In the genomic region with DNA sequence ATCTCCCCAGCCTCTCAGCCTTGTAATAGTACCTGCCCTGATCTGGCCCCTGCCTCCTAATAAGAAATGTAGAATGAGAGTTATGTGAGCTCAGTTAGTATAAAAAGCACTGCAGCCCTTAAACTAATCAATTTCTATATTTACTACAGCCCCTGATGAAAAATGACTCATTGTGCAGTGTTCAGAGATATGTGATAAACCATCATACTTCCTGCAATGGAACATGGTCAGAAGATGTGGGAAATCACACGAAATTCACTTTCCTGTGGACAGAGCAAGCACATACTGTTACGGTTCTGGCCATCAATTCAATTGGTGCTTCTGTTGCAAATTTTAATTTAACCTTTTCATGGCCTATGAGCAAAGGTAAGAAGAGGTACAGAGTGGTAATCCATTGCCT, we compare ENCODE assay signal across 4 cellular contexts.
A peak's percentile ranks its signal among the peaks of the same experiment; 100 is the strongest.
TF ChIP-seq lines count a peak whose summit lies in the region.

No MANE protein-coding gene starts in this region.

TF ChIP-seq in SK-N-SH, 30 proteins besides CTCF, POLR2A, EP300 and RAD21:
- TF ChIP-seq JUND (IDR thresholded peaks at IDR 0.05) (0 out of 2 replicates have a peak, but pooled peaks have one; percentile 14), FOXJ3 (CRISPR knock-in tag; IDR thresholded peaks at IDR 0.05) (no peak)
- TF ChIP-seq, protein P1, sequence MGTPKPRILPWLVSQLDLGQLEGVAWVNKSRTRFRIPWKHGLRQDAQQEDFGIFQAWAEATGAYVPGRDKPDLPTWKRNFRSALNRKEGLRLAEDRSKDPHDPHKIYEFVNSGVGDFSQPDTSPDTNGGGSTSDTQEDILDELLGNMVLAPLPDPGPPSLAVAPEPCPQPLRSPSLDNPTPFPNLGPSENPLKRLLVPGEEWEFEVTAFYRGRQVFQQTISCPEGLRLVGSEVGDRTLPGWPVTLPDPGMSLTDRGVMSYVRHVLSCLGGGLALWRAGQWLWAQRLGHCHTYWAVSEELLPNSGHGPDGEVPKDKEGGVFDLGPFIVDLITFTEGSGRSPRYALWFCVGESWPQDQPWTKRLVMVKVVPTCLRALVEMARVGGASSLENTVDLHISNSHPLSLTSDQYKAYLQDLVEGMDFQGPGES (IDR thresholded peaks at IDR 0.05; ENCODE audit: low read depth, low read length), result no peak
TF ChIP-seq in SK-N-SH: peak in this region for 1.

TF ChIP-seq in SK-N-SH treated with all-trans-retinoic acid at 6 μM for 48 hours, 23 proteins besides CTCF, POLR2A, EP300 and RAD21:
- no peak for TF ChIP-seq ZNF70 (CRISPR knock-in tag; IDR thresholded peaks at IDR 0.05)
- no peak for TF ChIP-seq ISL1 (CRISPR knock-in tag; IDR thresholded peaks at IDR 0.05)
- TF ChIP-seq GLIS3 (CRISPR knock-in tag; IDR thresholded peaks at IDR 0.05), result no peak
- TF ChIP-seq ZNF8 (CRISPR knock-in tag; IDR thresholded peaks at IDR 0.05), result no peak
- no peak for TF ChIP-seq ZFP3 (CRISPR knock-in tag; IDR thresholded peaks at IDR 0.05)
- no peak for TF ChIP-seq TCF4 (CRISPR knock-in tag; IDR thresholded peaks at IDR 0.05; ENCODE audit: borderline replicate concordance)
- TF ChIP-seq ARNTL (CRISPR knock-in tag; IDR thresholded peaks at IDR 0.05; ENCODE audit: borderline replicate concordance, low read depth), result no peak
- TF ChIP-seq ZNF565 (CRISPR knock-in tag; conservative IDR thresholded peaks at IDR 0.05; ENCODE audit: low read depth), result no peak

TF ChIP-seq in K562, 482 proteins besides CTCF, POLR2A, EP300 and RAD21:
- TF ChIP-seq FOSL1 (tag; conservative IDR thresholded peaks at IDR 0.05), result peak; percentile 59
- no peak for TF ChIP-seq ZBTB9 (CRISPR knock-in tag; IDR thresholded peaks at IDR 0.05)

TF ChIP-seq in endothelial cell of umbilical vein, 7 proteins besides CTCF, POLR2A, EP300 and RAD21:
- TF ChIP-seq JUN (IDR thresholded peaks at IDR 0.05; ENCODE audit: borderline replicate concordance, insufficient read depth, insufficient read length, low read depth) (peak; percentile 46), POLR2AphosphoS5 (IDR thresholded peaks at IDR 0.05; ENCODE audit: insufficient read depth, low read depth, low read length) (peak; percentile 16), GATA2 (IDR thresholded peaks at IDR 0.05; ENCODE audit: insufficient read depth, insufficient read length, low read depth, low read length) (peak; percentile 66), MYC (IDR thresholded peaks at IDR 0.05; ENCODE audit: low read depth, low read length) (no peak), FOS (IDR thresholded peaks at IDR 0.05; ENCODE audit: borderline replicate concordance, insufficient read depth, low read length) (peak; percentile 64)
- TF ChIP-seq, protein P2, sequence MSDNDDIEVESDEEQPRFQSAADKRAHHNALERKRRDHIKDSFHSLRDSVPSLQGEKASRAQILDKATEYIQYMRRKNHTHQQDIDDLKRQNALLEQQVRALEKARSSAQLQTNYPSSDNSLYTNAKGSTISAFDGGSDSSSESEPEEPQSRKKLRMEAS (IDR thresholded peaks at IDR 0.05; ENCODE audit: insufficient read depth, insufficient read length), result no peak
